17 cellular contexts compared by ENCODE assay signal in genomic region chr13:99385161-99385560, GRCh38.
DNase-seq lines count a peak whose midpoint lies in the region; ATAC-seq and TF ChIP-seq lines count a peak whose summit lies in the region.
"Had no signal": no experiment of that assay in that cellular context is flagged by ENCODE, and none has a peak within 500 bp of the region (broad histone marks: within the 10 kb centered on the region; RNA-seq: fewer than 3 reads in every experiment).

No MANE protein-coding gene starts in this region.

- H3K36me3 Mint-ChIP-seq in activated naive CD4-positive, alpha-beta T cell treated with anti-CD3 and anti-CD28 coated beads, Interleukin-2, amount 50 U/mL, for 72 hours = peaks cover 12 to 44% of the 10 kb centered on the region in 2 donors
- H3K36me3 Mint-ChIP-seq in T-cell (peaks cover 24% of the 10 kb centered on the region), MCF 10A (ENCODE audit: insufficient read depth, unreplicated experiment) (peaks cover 32% of the 10 kb centered on the region)

- CTCF ChIA-PET in T-cell (lab: Charles Lee) (interaction anchor here in 1 of 2 donors (0.5 to 0.9 kb wide), 2 partner anchors 32 to 52 kb away, joined by 3 read pairs; no protein-coding TSS in a partner anchor), MCF 10A (lab: Yijun Ruan, JAX) (interaction anchor here (0.5 to 0.7 kb wide), 2 partner anchors 555 to 685 kb away, joined by 3 read pairs; no protein-coding TSS in a partner anchor)

- BruUV-seq in MCF 10A (replicated peaks; lab: Mats Ljungman, UMichigan) = no TSS peak

- H3K4me3 Mint-ChIP-seq in T-cell (peak overlapping the region in 1 of 3 donors; percentile 75), MCF 10A (ENCODE audit: unreplicated experiment) (no peak overlapping the region)
- H3K4me3 Mint-ChIP-seq: activated T-helper 1 cell treated with anti-CD3 and anti-CD28 coated beads, Interleukin-12 subunit alpha, Interleukin-12 subunit beta, Interleukin-2, Interleukin-4 antibody, amounts not matched to agents 30 ng/mL and 10 ng/mL and 1 ng/mL, durations not matched to agents 14 hours and 24 hours and 36 hours; dendritic cell treated with granulocyte-macrophage colony-stimulating factor and Interleukin-4, amounts not matched to agents 40 ng/mL and 50 ng/mL, for 4 days; nephron progenitor cell had no signal

- H3K27ac Mint-ChIP-seq in activated naive CD4-positive, alpha-beta T cell treated with anti-CD3 and anti-CD28 coated beads, Interleukin-2, amount 50 U/mL, for 72 hours = peak overlapping the region; percentile 16 to 68
- peak overlapping the region; percentile 98 for H3K27ac Mint-ChIP-seq in T-cell
- H3K27ac Mint-ChIP-seq in MCF 10A (ENCODE audit: low read depth, unreplicated experiment) = no peak overlapping the region
- H3K27ac Mint-ChIP-seq: nephron progenitor cell had no signal

- H3K4me1 Mint-ChIP-seq in T-cell = peaks cover 85 to 91% (median 88%) of the 10 kb centered on the region in 3 donors
- peaks cover 18% of the 10 kb centered on the region for H3K4me1 Mint-ChIP-seq in MCF 10A (ENCODE audit: insufficient read depth, unreplicated experiment)

- H3K4me3 ChIP-seq in coronary artery = no peak overlapping the region
- H3K4me3 ChIP-seq: sigmoid colon had no signal

- ATAC-seq in activated naive CD4-positive, alpha-beta T cell treated with anti-CD3 and anti-CD28 coated beads, Interleukin-2, amount 50 U/mL, for 72 hours = no peak
- ATAC-seq in T-cell (replicated peaks in 1 of 4) = no peak
- ATAC-seq: left lobe of liver had no signal

- no peaks in the 10 kb centered on the region for H3K27me3 Mint-ChIP-seq in T-cell
- H3K27me3 Mint-ChIP-seq in MCF 10A (ENCODE audit: insufficient read depth, unreplicated experiment) = no peaks in the 10 kb centered on the region

- no peak overlapping the region for H3K27ac ChIP-seq in coronary artery
- H3K27ac ChIP-seq: sigmoid colon had no signal

- H3K9me3 Mint-ChIP-seq in activated naive CD4-positive, alpha-beta T cell treated with anti-CD3 and anti-CD28 coated beads, Interleukin-2, amount 50 U/mL, for 72 hours = no peaks in the 10 kb centered on the region
- H3K9me3 Mint-ChIP-seq in T-cell (no peaks in the 10 kb centered on the region), MCF 10A (ENCODE audit: unreplicated experiment) (no peaks in the 10 kb centered on the region)
- H3K9me3 Mint-ChIP-seq: activated T-helper 1 cell treated with anti-CD3 and anti-CD28 coated beads, Interleukin-12 subunit alpha, Interleukin-12 subunit beta, Interleukin-2, Interleukin-4 antibody, amounts not matched to agents 30 ng/mL and 10 ng/mL and 1 ng/mL, durations not matched to agents 14 hours and 24 hours and 36 hours; dendritic cell treated with granulocyte-macrophage colony-stimulating factor and Interleukin-4, amounts not matched to agents 40 ng/mL and 50 ng/mL, for 4 days; nephron progenitor cell had no signal

- TF ChIP-seq CTCF in coronary artery (IDR thresholded peaks at IDR 0.05) (no peak), MCF 10A (IDR thresholded peaks at IDR 0.05; ENCODE audit: unreplicated experiment) (no peak)

- POLR2A ChIA-PET in T-cell (lab: Charles Lee) = interaction anchor here (0.7 kb wide), 2 partner anchors 35 to 175 kb away, joined by 3 read pairs; no protein-coding TSS in a partner anchor
- POLR2A ChIA-PET in MCF 10A (lab: Yijun Ruan, JAX) = no interaction called here

- no peak for DNase-seq in activated naive CD4-positive, alpha-beta T cell treated with anti-CD3 and anti-CD28 coated beads, Interleukin-2, amount 50 U/mL, for 72 hours (ENCODE audit: low spot score in 2 of 2)
- no peak for DNase-seq in activated naive CD4-positive, alpha-beta T cell treated with Interleukin-2 at 50 U/mL for 16 hours
- peak in 1 of 34 experiments; percentile 11 for DNase-seq in T-cell
- DNase-seq in coronary artery (ENCODE audit: low spot score) = peak; percentile 63
- peak; percentile 62 for DNase-seq in posterior vena cava (ENCODE audit: low spot score)
- no peak for DNase-seq in MCF 10A (ENCODE audit: unreplicated experiment)
- DNase-seq in NCI-H2171 treated with DMSO at 0.1 percent for 48 hours (lab: John Stamatoyannopoulos, UW) = no peak
- DNase-seq: amniotic stem cell, NCI-H1105 treated with DMSO at 0.1 percent for 48 hours, NCI-H2029 treated with DMSO at 0.1 percent for 48 hours, nephron progenitor cell, SHP77, sigmoid colon, SW 1271 had no signal

- intact Hi-C loops in posterior vena cava (cut with DNase I) = no loop called here
- intact Hi-C loops in MCF 10A (cut with micrococcal nuclease) = no loop called here

Comparison
In these comparisons a context has a peak if more than half of its experiments do, and no peak if none do; other contexts are left out.
1. DNase-seq: peak in coronary artery (single experiment) and posterior vena cava (single experiment); none in activated naive CD4-positive, alpha-beta T cell treated with anti-CD3 and anti-CD28 coated beads, Interleukin-2, amount 50 U/mL, for 72 hours (0 of 2), activated naive CD4-positive, alpha-beta T cell treated with Interleukin-2 at 50 U/mL for 16 hours (single experiment), MCF 10A (single experiment) and NCI-H2171 treated with DMSO at 0.1 percent for 48 hours (single experiment).